In the genomic region with DNA sequence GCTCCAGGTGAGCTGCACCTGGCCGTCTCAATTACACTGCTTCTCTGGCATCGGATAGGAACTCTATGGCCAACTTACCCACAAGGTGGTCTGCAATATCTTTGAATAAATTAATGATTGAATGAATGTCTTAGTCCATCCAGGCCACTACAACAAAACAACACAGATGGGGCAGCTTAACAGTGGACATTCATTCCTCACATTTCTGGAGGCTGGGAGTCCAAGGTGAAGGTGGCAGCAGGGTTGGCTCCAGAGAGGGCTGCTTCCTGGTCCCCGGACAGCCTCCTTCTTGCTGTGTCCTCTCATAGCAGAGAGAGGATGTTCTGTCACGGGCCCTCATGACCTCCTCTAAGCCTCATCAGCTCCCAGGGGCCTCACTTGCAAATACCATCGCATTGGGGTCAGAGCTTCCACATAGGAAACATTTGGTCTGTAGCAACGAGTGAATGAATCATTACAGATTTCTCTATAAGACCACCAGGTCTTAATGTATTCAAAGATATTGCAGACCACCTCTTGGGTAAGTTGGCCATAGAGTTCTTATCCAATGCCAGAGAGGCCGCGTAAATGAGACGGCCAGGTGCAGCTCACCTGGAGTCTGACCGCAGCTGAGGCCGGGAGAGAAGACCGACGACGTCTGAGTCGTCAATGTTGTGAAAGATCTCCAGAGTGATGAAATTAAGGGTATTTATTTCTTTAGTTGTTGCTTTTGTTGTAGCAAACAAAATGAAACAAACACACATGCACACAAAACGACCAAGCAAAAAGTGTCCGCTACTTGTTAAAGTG, we compare ENCODE assay signal across 14 cellular contexts.
"Had no signal": no experiment of that assay in that cellular context is flagged by ENCODE, and none has a peak within 500 bp of the region (broad histone marks: within the 10 kb centered on the region; RNA-seq: fewer than 3 reads in every experiment).

No MANE protein-coding gene starts in this region.

- H3K4me1 ChIP-seq: gastroesophageal sphincter had no signal

- H3K4me3 Mint-ChIP-seq: activated CD8-positive, alpha-beta T cell treated with anti-CD3 and anti-CD28 coated beads for 36 hours; activated T-helper 1 cell treated with anti-CD3 and anti-CD28 coated beads, Interleukin-12 subunit alpha, Interleukin-12 subunit beta, Interleukin-2, Interleukin-4 antibody, amounts not matched to agents 30 ng/mL and 10 ng/mL and 1 ng/mL, durations not matched to agents 14 hours and 24 hours and 36 hours; memory B cell; T-helper 2 cell treated with Interferon-gamma antibody and Interleukin-4, amounts not matched to agents 5 μg/mL and 100 μg/mL, for 36 hours; type B pancreatic cell had no signal

- ATAC-seq: activated CD8-positive, alpha-beta T cell treated with anti-CD3 and anti-CD28 coated beads for 36 hours; gastroesophageal sphincter had no signal

- DNase-seq: activated CD4-positive, CD25-positive, alpha-beta regulatory T cell treated with anti-CD3 and anti-CD28 coated beads, Interleukin-2, amount 50 U/mL, for 72 hours; activated CD8-positive, alpha-beta T cell treated with anti-CD3 and anti-CD28 coated beads for 36 hours; activated naive CD4-positive, alpha-beta T cell; effector memory CD4-positive, alpha-beta T cell; left ventricle myocardium inferior; small intestine had no signal

- H3K27me3 ChIP-seq: right atrium auricular region had no signal

- H3K4me3 ChIP-seq: gastroesophageal sphincter, left ventricle myocardium inferior, right atrium auricular region had no signal

- H3K27ac ChIP-seq: epithelial cell of prostate, gastroesophageal sphincter, left ventricle myocardium inferior, neutrophil, right atrium auricular region had no signal

- H3K36me3 ChIP-seq: gastroesophageal sphincter, left ventricle myocardium inferior, neutrophil, right atrium auricular region had no signal

- H3K27me3 Mint-ChIP-seq: activated CD8-positive, alpha-beta T cell treated with anti-CD3 and anti-CD28 coated beads for 36 hours had no signal

- H3K36me3 Mint-ChIP-seq: type B pancreatic cell had no signal

- H3K27ac Mint-ChIP-seq: activated CD8-positive, alpha-beta T cell treated with anti-CD3 and anti-CD28 coated beads for 36 hours; activated T-helper 1 cell treated with anti-CD3 and anti-CD28 coated beads, Interleukin-12 subunit alpha, Interleukin-12 subunit beta, Interleukin-2, Interleukin-4 antibody, amounts not matched to agents 30 ng/mL and 10 ng/mL and 1 ng/mL, durations not matched to agents 14 hours and 24 hours and 36 hours; memory B cell; T-helper 2 cell treated with Interferon-gamma antibody and Interleukin-4, amounts not matched to agents 5 μg/mL and 100 μg/mL, for 36 hours; type B pancreatic cell had no signal
